ENCODE assay signal across 1 cellular context in the genomic region with DNA sequence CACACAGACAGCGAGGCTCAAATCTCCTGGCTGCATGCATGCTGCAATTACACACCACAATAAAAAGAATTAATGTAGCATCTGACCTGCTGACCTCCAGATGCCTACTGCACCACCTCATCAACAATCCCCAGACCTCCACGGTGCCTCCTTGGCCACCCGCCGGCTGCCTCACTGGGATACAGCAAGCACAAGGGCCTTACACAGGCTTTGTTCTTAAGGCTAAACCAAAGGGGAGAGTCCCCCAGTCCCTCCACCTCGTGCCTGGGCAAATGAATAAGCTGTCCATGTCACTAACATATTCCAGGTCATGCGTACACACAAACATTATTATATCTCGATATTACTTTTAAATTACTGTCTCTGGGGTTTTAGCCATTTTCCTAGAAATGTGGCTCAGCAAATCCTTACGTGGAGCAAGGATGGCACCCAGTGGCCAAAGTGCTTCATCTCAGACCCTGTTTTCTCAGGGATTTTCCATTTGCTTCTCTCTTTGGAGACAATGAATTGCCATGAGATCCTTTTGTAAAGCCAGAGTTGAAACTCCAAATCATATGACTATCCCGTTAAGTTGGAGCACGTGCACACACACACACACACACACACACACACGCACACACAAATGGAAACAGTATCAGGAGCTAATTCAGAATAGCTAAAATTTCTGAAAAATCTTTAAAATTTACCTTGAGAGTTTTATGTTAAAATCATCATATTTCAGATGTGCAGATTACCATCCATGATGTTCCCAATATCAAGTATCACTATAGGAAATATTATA.
TF ChIP-seq lines count a peak whose summit lies in the region.

No MANE protein-coding gene starts in this region.

TF ChIP-seq in K562, 482 proteins besides CTCF, POLR2A, EP300 and RAD21 (continued from another document and continues in another):
- TF ChIP-seq, protein P1, sequence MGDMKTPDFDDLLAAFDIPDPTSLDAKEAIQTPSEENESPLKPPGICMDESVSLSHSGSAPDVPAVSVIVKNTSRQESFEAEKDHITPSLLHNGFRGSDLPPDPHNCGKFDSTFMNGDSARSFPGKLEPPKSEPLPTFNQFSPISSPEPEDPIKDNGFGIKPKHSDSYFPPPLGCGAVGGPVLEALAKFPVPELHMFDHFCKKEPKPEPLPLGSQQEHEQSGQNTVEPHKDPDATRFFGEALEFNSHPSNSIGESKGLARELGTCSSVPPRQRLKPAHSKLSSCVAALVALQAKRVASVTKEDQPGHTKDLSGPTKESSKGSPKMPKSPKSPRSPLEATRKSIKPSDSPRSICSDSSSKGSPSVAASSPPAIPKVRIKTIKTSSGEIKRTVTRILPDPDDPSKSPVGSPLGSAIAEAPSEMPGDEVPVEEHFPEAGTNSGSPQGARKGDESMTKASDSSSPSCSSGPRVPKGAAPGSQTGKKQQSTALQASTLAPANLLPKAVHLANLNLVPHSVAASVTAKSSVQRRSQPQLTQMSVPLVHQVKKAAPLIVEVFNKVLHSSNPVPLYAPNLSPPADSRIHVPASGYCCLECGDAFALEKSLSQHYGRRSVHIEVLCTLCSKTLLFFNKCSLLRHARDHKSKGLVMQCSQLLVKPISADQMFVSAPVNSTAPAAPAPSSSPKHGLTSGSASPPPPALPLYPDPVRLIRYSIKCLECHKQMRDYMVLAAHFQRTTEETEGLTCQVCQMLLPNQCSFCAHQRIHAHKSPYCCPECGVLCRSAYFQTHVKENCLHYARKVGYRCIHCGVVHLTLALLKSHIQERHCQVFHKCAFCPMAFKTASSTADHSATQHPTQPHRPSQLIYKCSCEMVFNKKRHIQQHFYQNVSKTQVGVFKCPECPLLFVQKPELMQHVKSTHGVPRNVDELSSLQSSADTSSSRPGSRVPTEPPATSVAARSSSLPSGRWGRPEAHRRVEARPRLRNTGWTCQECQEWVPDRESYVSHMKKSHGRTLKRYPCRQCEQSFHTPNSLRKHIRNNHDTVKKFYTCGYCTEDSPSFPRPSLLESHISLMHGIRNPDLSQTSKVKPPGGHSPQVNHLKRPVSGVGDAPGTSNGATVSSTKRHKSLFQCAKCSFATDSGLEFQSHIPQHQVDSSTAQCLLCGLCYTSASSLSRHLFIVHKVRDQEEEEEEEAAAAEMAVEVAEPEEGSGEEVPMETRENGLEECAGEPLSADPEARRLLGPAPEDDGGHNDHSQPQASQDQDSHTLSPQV (IDR thresholded peaks at IDR 0.05), result no peak
- TF ChIP-seq FOXK2 (conservative IDR thresholded peaks at IDR 0.05 in 1 of 2, IDR thresholded peaks at IDR 0.05 in 1 of 2; ENCODE audit: low read depth in 2 of 2) (peak in 1 of 2 experiments; percentile 11; a peak in 1 of 4 replicates), ZNF717 (CRISPR knock-in tag; IDR thresholded peaks at IDR 0.05) (no peak), MAFK (IDR thresholded peaks at IDR 0.05; ENCODE audit: low read length) (peak; percentile 60; the same call in 1 of the 2 replicates), SMAD2 (IDR thresholded peaks at IDR 0.05; ENCODE audit: low read depth, low read length) (no peak), NCOA4 (IDR thresholded peaks at IDR 0.05; ENCODE audit: partially characterized antibody) (no peak), BDP1 (IDR thresholded peaks at IDR 0.05; ENCODE audit: insufficient read depth, insufficient read length) (no peak), DPF2 (IDR thresholded peaks at IDR 0.05) (0 out of 2 replicates have a peak, but pooled peaks have one; percentile 15), ATF1 (CRISPR knock-in tag; IDR thresholded peaks at IDR 0.05) (no peak), ATF1 (tag; IDR thresholded peaks at IDR 0.05) (0 out of 2 replicates have a peak, but pooled peaks have one; percentile 20), MAFF (IDR thresholded peaks at IDR 0.05; ENCODE audit: low read length) (peak; percentile 71; the same call in 1 of the 2 replicates), NR1H2 (CRISPR knock-in tag; IDR thresholded peaks at IDR 0.05) (no peak), FOXJ2 (tag; IDR thresholded peaks at IDR 0.05) (0 out of 2 replicates have a peak, but pooled peaks have one; percentile 34), SMC3 (conservative IDR thresholded peaks at IDR 0.05; ENCODE audit: insufficient read depth, low read depth, low read length) (peak; percentile 81), ZFP1 (CRISPR knock-in tag; IDR thresholded peaks at IDR 0.05) (no peak), KLF16 (IDR thresholded peaks at IDR 0.05) (peak; percentile 32; the same call in 1 of the 2 replicates), ADNP (tag; IDR thresholded peaks at IDR 0.05) (no peak), RAD51 (IDR thresholded peaks at IDR 0.05; ENCODE audit: borderline replicate concordance, low read depth) (0 out of 2 replicates have a peak, but pooled peaks have one; percentile 16), PHB (CRISPR knock-in tag; IDR thresholded peaks at IDR 0.05) (no peak), ZNF444 (CRISPR knock-in tag; IDR thresholded peaks at IDR 0.05) (no peak), EP400 (IDR thresholded peaks at IDR 0.05) (peak; percentile 35; the same call in 1 of the 2 replicates), SRF (CRISPR knock-in tag; IDR thresholded peaks at IDR 0.05) (no peak), ZNF584 (CRISPR knock-in tag; IDR thresholded peaks at IDR 0.05; ENCODE audit: low read depth) (0 out of 2 replicates have a peak, but pooled peaks have one; percentile 26), MCM5 (IDR thresholded peaks at IDR 0.05; ENCODE audit: low read depth) (no peak), SP1 (CRISPR knock-in tag; IDR thresholded peaks at IDR 0.05) (peak; percentile 40; the same call in 1 of the 2 replicates), SMARCA5 (IDR thresholded peaks at IDR 0.05) (no peak), MEIS2 (IDR thresholded peaks at IDR 0.05; ENCODE audit: partially characterized antibody) (no peak), RB1 (IDR thresholded peaks at IDR 0.05; ENCODE audit: low read depth) (peak; percentile 24; the same call in 1 of the 2 replicates), CSDE1 (IDR thresholded peaks at IDR 0.05) (no peak; a peak in 1 of 4 replicates), ESRRB (CRISPR knock-in tag; IDR thresholded peaks at IDR 0.05; ENCODE audit: borderline replicate concordance) (no peak), ZNF143 (CRISPR knock-in tag; IDR thresholded peaks at IDR 0.05) (no peak), NONO (IDR thresholded peaks at IDR 0.05; ENCODE audit: low read depth in 2 of 2, low read length in 1 of 2) (no peak), ZBTB1 (CRISPR knock-in tag; IDR thresholded peaks at IDR 0.05; ENCODE audit: borderline replicate concordance, low read depth) (0 out of 2 replicates have a peak, but pooled peaks have one; percentile 27), HNRNPUL1 (IDR thresholded peaks at IDR 0.05; ENCODE audit: low read length) (0 out of 2 replicates have a peak, but pooled peaks have one; percentile 21), ESRRA (IDR thresholded peaks at IDR 0.05; ENCODE audit: borderline replicate concordance, low read depth) (no peak), STAT5A (IDR thresholded peaks at IDR 0.05; ENCODE audit: borderline replicate concordance, low read length) (peak; percentile 23; the same call in 1 of the 2 replicates), BRD9 (IDR thresholded peaks at IDR 0.05; ENCODE audit: low read depth, partially characterized antibody) (peak; percentile 71), NUFIP1 (IDR thresholded peaks at IDR 0.05; ENCODE audit: partially characterized antibody) (no peak), CBFB (CRISPR knock-in tag; IDR thresholded peaks at IDR 0.05) (no peak), DNMT1 (IDR thresholded peaks at IDR 0.05) (no peak), NCOA6 (IDR thresholded peaks at IDR 0.05) (no peak)
- TF ChIP-seq, protein P2, sequence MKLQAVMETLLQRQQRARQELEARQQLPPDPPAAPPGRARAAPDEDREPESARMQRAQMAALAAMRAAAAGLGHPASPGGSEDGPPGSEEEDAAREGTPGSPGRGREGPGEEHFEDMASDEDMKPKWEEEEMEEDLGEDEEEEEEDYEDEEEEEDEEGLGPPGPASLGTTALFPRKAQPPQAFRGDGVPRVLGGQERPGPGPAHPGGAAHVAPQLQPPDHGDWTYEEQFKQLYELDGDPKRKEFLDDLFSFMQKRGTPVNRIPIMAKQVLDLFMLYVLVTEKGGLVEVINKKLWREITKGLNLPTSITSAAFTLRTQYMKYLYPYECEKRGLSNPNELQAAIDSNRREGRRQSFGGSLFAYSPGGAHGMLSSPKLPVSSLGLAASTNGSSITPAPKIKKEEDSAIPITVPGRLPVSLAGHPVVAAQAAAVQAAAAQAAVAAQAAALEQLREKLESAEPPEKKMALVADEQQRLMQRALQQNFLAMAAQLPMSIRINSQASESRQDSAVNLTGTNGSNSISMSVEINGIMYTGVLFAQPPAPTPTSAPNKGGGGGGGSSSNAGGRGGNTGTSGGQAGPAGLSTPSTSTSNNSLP (IDR thresholded peaks at IDR 0.05; ENCODE audit: borderline replicate concordance, low read depth, low read length), result 0 out of 2 replicates have a peak, but pooled peaks have one; percentile 21
- TF ChIP-seq, protein P3, sequence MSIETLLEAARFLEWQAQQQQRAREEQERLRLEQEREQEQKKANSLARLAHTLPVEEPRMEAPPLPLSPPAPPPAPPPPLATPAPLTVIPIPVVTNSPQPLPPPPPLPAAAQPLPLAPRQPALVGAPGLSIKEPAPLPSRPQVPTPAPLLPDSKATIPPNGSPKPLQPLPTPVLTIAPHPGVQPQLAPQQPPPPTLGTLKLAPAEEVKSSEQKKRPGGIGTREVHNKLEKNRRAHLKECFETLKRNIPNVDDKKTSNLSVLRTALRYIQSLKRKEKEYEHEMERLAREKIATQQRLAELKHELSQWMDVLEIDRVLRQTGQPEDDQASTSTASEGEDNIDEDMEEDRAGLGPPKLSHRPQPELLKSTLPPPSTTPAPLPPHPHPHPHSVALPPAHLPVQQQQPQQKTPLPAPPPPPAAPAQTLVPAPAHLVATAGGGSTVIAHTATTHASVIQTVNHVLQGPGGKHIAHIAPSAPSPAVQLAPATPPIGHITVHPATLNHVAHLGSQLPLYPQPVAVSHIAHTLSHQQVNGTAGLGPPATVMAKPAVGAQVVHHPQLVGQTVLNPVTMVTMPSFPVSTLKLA (conservative IDR thresholded peaks at IDR 0.05), result 0 out of 4 replicates have a peak, but pooled peaks of 1 of the 2 experiments have one; percentile 38
- TF ChIP-seq, protein P4, sequence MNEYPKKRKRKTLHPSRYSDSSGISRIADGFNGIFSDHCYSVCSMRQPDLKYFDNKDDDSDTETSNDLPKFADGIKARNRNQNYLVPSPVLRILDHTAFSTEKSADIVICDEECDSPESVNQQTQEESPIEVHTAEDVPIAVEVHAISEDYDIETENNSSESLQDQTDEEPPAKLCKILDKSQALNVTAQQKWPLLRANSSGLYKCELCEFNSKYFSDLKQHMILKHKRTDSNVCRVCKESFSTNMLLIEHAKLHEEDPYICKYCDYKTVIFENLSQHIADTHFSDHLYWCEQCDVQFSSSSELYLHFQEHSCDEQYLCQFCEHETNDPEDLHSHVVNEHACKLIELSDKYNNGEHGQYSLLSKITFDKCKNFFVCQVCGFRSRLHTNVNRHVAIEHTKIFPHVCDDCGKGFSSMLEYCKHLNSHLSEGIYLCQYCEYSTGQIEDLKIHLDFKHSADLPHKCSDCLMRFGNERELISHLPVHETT (CRISPR knock-in tag; conservative IDR thresholded peaks at IDR 0.05 in 1 of 2, IDR thresholded peaks at IDR 0.05 in 1 of 2), result 0 out of 4 replicates have a peak, but pooled peaks of 1 of the 2 experiments have one; percentile 33
- TF ChIP-seq, protein P5, sequence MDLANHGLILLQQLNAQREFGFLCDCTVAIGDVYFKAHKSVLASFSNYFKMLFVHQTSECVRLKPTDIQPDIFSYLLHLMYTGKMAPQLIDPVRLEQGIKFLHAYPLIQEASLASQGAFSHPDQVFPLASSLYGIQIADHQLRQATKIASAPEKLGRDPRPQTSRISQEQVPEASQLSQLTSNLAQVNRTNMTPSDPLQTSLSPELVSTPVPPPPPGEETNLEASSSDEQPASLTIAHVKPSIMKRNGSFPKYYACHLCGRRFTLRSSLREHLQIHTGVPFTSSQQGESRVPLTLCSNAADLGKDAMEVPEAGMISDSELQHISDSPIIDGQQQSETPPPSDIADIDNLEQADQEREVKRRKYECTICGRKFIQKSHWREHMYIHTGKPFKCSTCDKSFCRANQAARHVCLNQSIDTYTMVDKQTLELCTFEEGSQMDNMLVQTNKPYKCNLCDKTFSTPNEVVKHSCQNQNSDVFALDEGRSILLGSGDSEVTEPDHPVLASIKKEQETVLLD (IDR thresholded peaks at IDR 0.05), result no peak
- TF ChIP-seq, protein P6, sequence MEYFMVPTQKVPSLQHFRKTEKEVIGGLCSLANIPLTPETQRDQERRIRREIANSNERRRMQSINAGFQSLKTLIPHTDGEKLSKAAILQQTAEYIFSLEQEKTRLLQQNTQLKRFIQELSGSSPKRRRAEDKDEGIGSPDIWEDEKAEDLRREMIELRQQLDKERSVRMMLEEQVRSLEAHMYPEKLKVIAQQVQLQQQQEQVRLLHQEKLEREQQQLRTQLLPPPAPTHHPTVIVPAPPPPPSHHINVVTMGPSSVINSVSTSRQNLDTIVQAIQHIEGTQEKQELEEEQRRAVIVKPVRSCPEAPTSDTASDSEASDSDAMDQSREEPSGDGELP (CRISPR knock-in tag; IDR thresholded peaks at IDR 0.05; ENCODE audit: borderline replicate concordance), result peak; percentile 18; the same call in 1 of the 2 replicates
- TF ChIP-seq, protein P7, sequence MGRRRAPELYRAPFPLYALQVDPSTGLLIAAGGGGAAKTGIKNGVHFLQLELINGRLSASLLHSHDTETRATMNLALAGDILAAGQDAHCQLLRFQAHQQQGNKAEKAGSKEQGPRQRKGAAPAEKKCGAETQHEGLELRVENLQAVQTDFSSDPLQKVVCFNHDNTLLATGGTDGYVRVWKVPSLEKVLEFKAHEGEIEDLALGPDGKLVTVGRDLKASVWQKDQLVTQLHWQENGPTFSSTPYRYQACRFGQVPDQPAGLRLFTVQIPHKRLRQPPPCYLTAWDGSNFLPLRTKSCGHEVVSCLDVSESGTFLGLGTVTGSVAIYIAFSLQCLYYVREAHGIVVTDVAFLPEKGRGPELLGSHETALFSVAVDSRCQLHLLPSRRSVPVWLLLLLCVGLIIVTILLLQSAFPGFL (CRISPR knock-in tag; IDR thresholded peaks at IDR 0.05), result 0 out of 2 replicates have a peak, but pooled peaks have one; percentile 74
- TF ChIP-seq, protein P8, sequence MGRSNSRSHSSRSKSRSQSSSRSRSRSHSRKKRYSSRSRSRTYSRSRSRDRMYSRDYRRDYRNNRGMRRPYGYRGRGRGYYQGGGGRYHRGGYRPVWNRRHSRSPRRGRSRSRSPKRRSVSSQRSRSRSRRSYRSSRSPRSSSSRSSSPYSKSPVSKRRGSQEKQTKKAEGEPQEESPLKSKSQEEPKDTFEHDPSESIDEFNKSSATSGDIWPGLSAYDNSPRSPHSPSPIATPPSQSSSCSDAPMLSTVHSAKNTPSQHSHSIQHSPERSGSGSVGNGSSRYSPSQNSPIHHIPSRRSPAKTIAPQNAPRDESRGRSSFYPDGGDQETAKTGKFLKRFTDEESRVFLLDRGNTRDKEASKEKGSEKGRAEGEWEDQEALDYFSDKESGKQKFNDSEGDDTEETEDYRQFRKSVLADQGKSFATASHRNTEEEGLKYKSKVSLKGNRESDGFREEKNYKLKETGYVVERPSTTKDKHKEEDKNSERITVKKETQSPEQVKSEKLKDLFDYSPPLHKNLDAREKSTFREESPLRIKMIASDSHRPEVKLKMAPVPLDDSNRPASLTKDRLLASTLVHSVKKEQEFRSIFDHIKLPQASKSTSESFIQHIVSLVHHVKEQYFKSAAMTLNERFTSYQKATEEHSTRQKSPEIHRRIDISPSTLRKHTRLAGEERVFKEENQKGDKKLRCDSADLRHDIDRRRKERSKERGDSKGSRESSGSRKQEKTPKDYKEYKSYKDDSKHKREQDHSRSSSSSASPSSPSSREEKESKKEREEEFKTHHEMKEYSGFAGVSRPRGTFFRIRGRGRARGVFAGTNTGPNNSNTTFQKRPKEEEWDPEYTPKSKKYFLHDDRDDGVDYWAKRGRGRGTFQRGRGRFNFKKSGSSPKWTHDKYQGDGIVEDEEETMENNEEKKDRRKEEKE (IDR thresholded peaks at IDR 0.05; ENCODE audit: borderline replicate concordance in 1 of 2, control insufficient read depth in 1 of 2, low read depth in 2 of 2, low read length in 1 of 2), result no peak
